ENCODE assay signal across 1 cellular context in the genomic region with DNA sequence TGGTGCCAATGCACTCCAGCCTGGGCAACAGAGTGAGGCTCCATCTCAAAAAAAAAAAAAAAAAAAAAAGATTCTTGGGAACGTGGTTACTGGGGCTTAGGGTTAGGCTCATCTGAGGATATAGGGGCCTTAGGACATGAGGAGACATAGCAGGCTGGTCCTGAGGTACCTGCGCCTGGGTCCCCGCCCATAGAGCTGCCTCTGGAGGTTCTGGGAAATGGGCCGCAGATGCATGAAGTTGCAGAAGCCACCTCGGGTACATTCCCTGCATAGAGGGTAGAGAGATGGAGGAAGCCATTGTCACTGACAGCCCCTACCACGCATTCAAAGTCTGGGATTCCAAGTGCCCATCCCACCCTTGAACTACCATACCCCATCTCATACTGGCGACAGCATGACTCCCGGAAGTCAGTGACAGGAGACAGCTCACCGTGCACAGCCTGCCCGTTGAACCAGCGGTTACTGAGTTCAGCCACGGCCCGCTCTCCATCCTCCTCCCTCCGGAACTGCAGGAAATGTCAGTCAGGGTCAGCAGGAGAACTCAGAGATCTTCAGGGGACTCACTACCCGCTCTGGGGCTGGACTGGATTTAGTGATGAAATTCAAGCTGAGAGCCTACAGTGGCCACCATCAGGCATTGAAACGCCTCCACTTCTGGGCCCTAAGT.
TF ChIP-seq lines count a peak whose summit lies in the region.

No MANE protein-coding gene starts in this region.

TF ChIP-seq in GM12878, 131 proteins besides CTCF, POLR2A, EP300 and RAD21:
- TF ChIP-seq, protein P1, sequence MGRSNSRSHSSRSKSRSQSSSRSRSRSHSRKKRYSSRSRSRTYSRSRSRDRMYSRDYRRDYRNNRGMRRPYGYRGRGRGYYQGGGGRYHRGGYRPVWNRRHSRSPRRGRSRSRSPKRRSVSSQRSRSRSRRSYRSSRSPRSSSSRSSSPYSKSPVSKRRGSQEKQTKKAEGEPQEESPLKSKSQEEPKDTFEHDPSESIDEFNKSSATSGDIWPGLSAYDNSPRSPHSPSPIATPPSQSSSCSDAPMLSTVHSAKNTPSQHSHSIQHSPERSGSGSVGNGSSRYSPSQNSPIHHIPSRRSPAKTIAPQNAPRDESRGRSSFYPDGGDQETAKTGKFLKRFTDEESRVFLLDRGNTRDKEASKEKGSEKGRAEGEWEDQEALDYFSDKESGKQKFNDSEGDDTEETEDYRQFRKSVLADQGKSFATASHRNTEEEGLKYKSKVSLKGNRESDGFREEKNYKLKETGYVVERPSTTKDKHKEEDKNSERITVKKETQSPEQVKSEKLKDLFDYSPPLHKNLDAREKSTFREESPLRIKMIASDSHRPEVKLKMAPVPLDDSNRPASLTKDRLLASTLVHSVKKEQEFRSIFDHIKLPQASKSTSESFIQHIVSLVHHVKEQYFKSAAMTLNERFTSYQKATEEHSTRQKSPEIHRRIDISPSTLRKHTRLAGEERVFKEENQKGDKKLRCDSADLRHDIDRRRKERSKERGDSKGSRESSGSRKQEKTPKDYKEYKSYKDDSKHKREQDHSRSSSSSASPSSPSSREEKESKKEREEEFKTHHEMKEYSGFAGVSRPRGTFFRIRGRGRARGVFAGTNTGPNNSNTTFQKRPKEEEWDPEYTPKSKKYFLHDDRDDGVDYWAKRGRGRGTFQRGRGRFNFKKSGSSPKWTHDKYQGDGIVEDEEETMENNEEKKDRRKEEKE (IDR thresholded peaks at IDR 0.05): no peak
- TF ChIP-seq SREBF2 (IDR thresholded peaks at IDR 0.05; ENCODE audit: low read length) (no peak), BMI1 (IDR thresholded peaks at IDR 0.05; ENCODE audit: borderline replicate concordance) (no peak), MEF2B (IDR thresholded peaks at IDR 0.05; ENCODE audit: partially characterized antibody, poor library complexity, severe bottlenecking) (no peak), RBBP5 (conservative IDR thresholded peaks at IDR 0.05) (no peak)
